12 cellular contexts compared by ENCODE assay signal in genomic region chr20:22411568-22412450, GRCh38.
DNase-seq lines count a peak whose midpoint lies in the region; ATAC-seq, FAIRE-seq and TF ChIP-seq lines count a peak whose summit lies in the region.
"Had no signal": no experiment of that assay in that cellular context is flagged by ENCODE, and none has a peak within 500 bp of the region (broad histone marks: within the 10 kb centered on the region; RNA-seq: fewer than 3 reads in every experiment).

No MANE protein-coding gene starts in this region.

- no peaks in the 10 kb centered on the region for H3K36me3 ChIP-seq in MG63
- no peaks in the 10 kb centered on the region for H3K36me3 ChIP-seq in endodermal cell (ENCODE audit: control insufficient read depth, insufficient read depth, low read length)
- H3K36me3 ChIP-seq in lower lobe of right lung = no peaks in the 10 kb centered on the region

- peak overlapping the region; percentile 65 for H3K27ac Mint-ChIP-seq in endodermal cell
- H3K27ac Mint-ChIP-seq: activated B cell treated with CpG ODN at 0.5 μM for 24 hours had no signal

- POLR2A ChIA-PET in A549 (lab: Yijun Ruan, JAX) = interaction anchor here (0.8 to 1.7 kb wide), 11 partner anchors 9 to 364 kb away, joined by 3 to 17 read pairs (median 5); partner anchors contain the start of gene FOXA2

- H3K4me1 ChIP-seq in A549 (peaks cover 62% of the 10 kb centered on the region), endodermal cell (ENCODE audit: control insufficient read depth, insufficient read depth, low read length) (peaks cover 12% of the 10 kb centered on the region), lower lobe of right lung (peaks cover 9% of the 10 kb centered on the region)

- ATAC-seq in A549 = peak; percentile 96 to 98
- ATAC-seq in lower lobe of right lung = peak; percentile 91 to 98
- no peak for ATAC-seq in HG03280 (IDR thresholded peaks at IDR 0.05; ENCODE audit: unreplicated experiment)
- ATAC-seq in GM21447 (IDR thresholded peaks at IDR 0.05; ENCODE audit: unreplicated experiment) = no peak

- intact Hi-C loops in lower lobe of right lung (cut with DNase I) = no loop called here

- H3K9me3 ChIP-seq in A549 (peaks cover 19% of the 10 kb centered on the region; the same call in 1 of the 3 replicates), MG63 (no peaks in the 10 kb centered on the region), endodermal cell (ENCODE audit: control insufficient read depth, low read length) (peaks cover 6% of the 10 kb centered on the region), lower lobe of right lung (no peaks in the 10 kb centered on the region)

- FAIRE-seq in A549 (lab: Jason Lieb, UNC) = peak; percentile 100

- DNase-seq in A549 (ENCODE audit: low read depth in 1 of 2, low spot score in 1 of 2) (peak; percentile 97 to 99), MG63 (peak; percentile 73), endodermal cell (no peak), lower lobe of right lung (no peak), GM19238 (ENCODE audit: insufficient read length, low spot score) (no peak)
- no peak for DNase-seq in stimulated activated CD4-positive, alpha-beta T cell treated with anti-CD3 and anti-CD28 coated beads, Interleukin-4, amount 100 ng/mL, for 4 hours
- DNase-seq: activated B cell treated with CpG ODN at 0.5 μM for 24 hours; activated effector memory CD4-positive, alpha-beta T cell treated with Interleukin-2 at 50 U/mL for 16 hours; dorsolateral prefrontal cortex; NCI-H82 had no signal

- 1% methylated on average over 13 of the region's 13 CpGs for WGBS in A549 (ENCODE audit: missing lambda C conversion rate)
- WGBS in endodermal cell (ENCODE audit: insufficient coverage in 1 of 2, insufficient read length in 1 of 2), 2 experiments = 91 to 94% methylated on average over 5 to 13 of the region's 13 CpGs

- peak overlapping the region; percentile 80 for H3K4me2 ChIP-seq in A549

- peaks cover 24% of the 10 kb centered on the region for H3K4me1 Mint-ChIP-seq in endodermal cell
- H3K4me1 Mint-ChIP-seq: activated B cell treated with CpG ODN at 0.5 μM for 24 hours had no signal

- no peaks in the 10 kb centered on the region for H3K27me3 Mint-ChIP-seq in endodermal cell (ENCODE audit: insufficient read depth)
- H3K27me3 Mint-ChIP-seq: activated B cell treated with CpG ODN at 0.5 μM for 24 hours had no signal

- H3K9me3 Mint-ChIP-seq in endodermal cell = no peaks in the 10 kb centered on the region

- TF ChIP-seq RAD21 in A549 (conservative IDR thresholded peaks at IDR 0.05 in 1 of 2, IDR thresholded peaks at IDR 0.05 in 1 of 2) = peak; percentile 44 to 52; a peak in 4 of 5 replicates

- H3K27me3 ChIP-seq in MG63 = no peaks in the 10 kb centered on the region
- no peaks in the 10 kb centered on the region for H3K27me3 ChIP-seq in endodermal cell (ENCODE audit: control insufficient read depth, insufficient read depth, low read length, poor library complexity, severe bottlenecking)
- H3K27me3 ChIP-seq in lower lobe of right lung (ENCODE audit: low read depth) = no peaks in the 10 kb centered on the region

- TF ChIP-seq EP300 in A549 (IDR thresholded peaks at IDR 0.05) = peak; percentile 76 to 91

- 0 out of 3 replicates have a peak overlapping the region, but pooled peaks have one; percentile 12 for H3K4me3 ChIP-seq in A549
- H3K4me3 ChIP-seq in MG63 = no peak overlapping the region
- no peak overlapping the region for H3K4me3 ChIP-seq in endodermal cell (ENCODE audit: low read length)
- H3K4me3 ChIP-seq in lower lobe of right lung = no peak overlapping the region
- H3K4me3 ChIP-seq: dorsolateral prefrontal cortex had no signal

- H3K36me3 Mint-ChIP-seq in endodermal cell (ENCODE audit: low read depth) = no peaks in the 10 kb centered on the region

- TF ChIP-seq CTCF in A549 (IDR thresholded peaks at IDR 0.05) (no peak), endodermal cell (conservative IDR thresholded peaks at IDR 0.05) (no peak), lower lobe of right lung (IDR thresholded peaks at IDR 0.05) (no peak)

- CTCF ChIA-PET in A549 (lab: Yijun Ruan, JAX) = interaction anchor here (1.2 to 7.3 kb wide), 5 partner anchors 25 to 272 kb away, joined by 3 to 47 read pairs (median 12); no protein-coding TSS in a partner anchor

- H3K4me3 Mint-ChIP-seq in endodermal cell = no peak overlapping the region
- H3K4me3 Mint-ChIP-seq: activated B cell treated with CpG ODN at 0.5 μM for 24 hours had no signal

- no peak overlapping the region for H3K9ac ChIP-seq in endodermal cell (ENCODE audit: extremely low read depth, low read length, poor library complexity, severe bottlenecking)

- no peak for TF ChIP-seq POLR2A in A549 (IDR thresholded peaks at IDR 0.05; ENCODE audit: low read length)

- peak overlapping the region; percentile 97 to 98 for H3K27ac ChIP-seq in A549
- no peak overlapping the region for H3K27ac ChIP-seq in endodermal cell (ENCODE audit: low read depth, low read length)
- peak overlapping the region; percentile 44 for H3K27ac ChIP-seq in lower lobe of right lung
- H3K27ac ChIP-seq: dorsolateral prefrontal cortex had no signal

TF ChIP-seq in A549, 52 proteins besides CTCF, POLR2A, EP300 and RAD21 (continues in another document):
- TF ChIP-seq TP53 (CRISPR knock-in tag; IDR thresholded peaks at IDR 0.05) (no peak; the same call in 1 of the 2 replicates), NFE2L2 (conservative IDR thresholded peaks at IDR 0.05; ENCODE audit: low read length) (peak; percentile 98), GATA3 (IDR thresholded peaks at IDR 0.05; ENCODE audit: borderline replicate concordance) (peak; percentile 82; the same call in 1 of the 2 replicates), FOXS1 (CRISPR knock-in tag; IDR thresholded peaks at IDR 0.05) (peak; percentile 64; the same call in 1 of the 2 replicates), ELK1 (IDR thresholded peaks at IDR 0.05; ENCODE audit: low read depth, low read length) (no peak), RFX5 (IDR thresholded peaks at IDR 0.05) (0 out of 2 replicates have a peak, but pooled peaks have one; percentile 43), CEBPB (IDR thresholded peaks at IDR 0.05) (peak; percentile 92 to 98), NPAS2 (CRISPR knock-in tag; IDR thresholded peaks at IDR 0.05; ENCODE audit: borderline replicate concordance) (no peak), EHF (CRISPR knock-in tag; IDR thresholded peaks at IDR 0.05) (peak; percentile 92), ZNF302 (CRISPR knock-in tag; IDR thresholded peaks at IDR 0.05) (peak; percentile 74; the same call in 1 of the 2 replicates), FOSB (CRISPR knock-in tag; IDR thresholded peaks at IDR 0.05) (peak; percentile 38; the same call in 1 of the 2 replicates), PBX3 (IDR thresholded peaks at IDR 0.05) (peak; percentile 74), ZSCAN20 (CRISPR knock-in tag; IDR thresholded peaks at IDR 0.05) (peak; percentile 39), E2F6 (IDR thresholded peaks at IDR 0.05; ENCODE audit: borderline replicate concordance, low read depth) (peak; percentile 32; the same call in 1 of the 2 replicates), REST (IDR thresholded peaks at IDR 0.05) (no peak), HOXA7 (CRISPR knock-in tag; IDR thresholded peaks at IDR 0.05) (peak; percentile 50; the same call in 1 of the 2 replicates)

Comparison
In these comparisons a context has a peak if more than half of its experiments do, and no peak if none do; other contexts are left out.
1. ATAC-seq: peak in A549 (2 of 2) and lower lobe of right lung (2 of 2); none in HG03280 (single experiment) and GM21447 (single experiment).
2. DNase-seq: peak in A549 (2 of 2) and MG63 (single experiment); none in endodermal cell (single experiment), lower lobe of right lung (single experiment), stimulated activated CD4-positive, alpha-beta T cell treated with anti-CD3 and anti-CD28 coated beads, Interleukin-4, amount 100 ng/mL, for 4 hours (0 of 2) and GM19238 (single experiment).